In the genomic region with DNA sequence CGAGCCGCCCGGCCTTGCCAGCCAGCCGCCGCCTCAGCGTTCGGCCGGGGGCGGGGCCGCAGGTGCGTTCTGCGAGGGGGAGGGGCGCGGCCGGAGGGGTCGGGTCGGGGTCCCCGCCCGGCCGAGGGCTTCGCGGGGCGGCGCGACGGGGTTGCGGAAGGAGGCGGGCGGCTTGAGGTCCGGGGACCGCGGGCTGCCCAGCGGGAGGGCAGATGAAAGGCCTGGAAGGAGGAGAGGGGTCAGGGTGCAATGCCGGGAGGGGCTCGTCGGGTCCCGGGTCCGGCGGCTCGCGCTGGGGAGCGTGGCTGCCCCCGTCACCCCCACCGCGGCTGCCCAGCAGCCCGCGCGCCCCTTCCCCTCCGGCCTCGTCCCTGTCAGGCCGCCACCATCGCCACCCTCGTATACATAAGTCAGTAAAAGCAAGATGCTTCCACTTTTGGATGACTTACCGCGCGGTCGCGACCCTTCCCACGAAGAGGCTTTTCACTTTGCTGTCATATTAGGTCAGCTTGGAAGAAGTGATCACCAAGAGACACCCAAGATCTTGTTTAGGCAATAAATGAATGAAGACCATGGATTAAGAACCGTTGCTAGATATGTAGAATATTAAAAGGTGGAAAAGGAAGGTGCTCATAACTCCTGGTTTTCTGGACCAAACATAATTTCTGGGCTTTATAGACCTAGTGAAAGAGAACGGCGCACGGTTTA, we compare ENCODE assay signal across 8 cellular contexts. TPM values are rescaled to one million over a fixed set of nuclear protein-coding genes. Genes with fewer than 3 reads are reported as not detected.
DNase-seq lines count a peak whose midpoint lies in the region; ATAC-seq and TF ChIP-seq lines count a peak whose summit lies in the region.

No MANE protein-coding gene starts in this region.

- no peaks in the 10 kb centered on the region for H3K27me3 ChIP-seq in heart right ventricle
- H3K27me3 ChIP-seq in gastrocnemius medialis = no peaks in the 10 kb centered on the region

- H3K27ac Mint-ChIP-seq in activated T-helper 17 cell treated with anti-CD3 and anti-CD28 coated beads, Interleukin-2, amount 50 U/mL, for 72 hours = peak overlapping the region; percentile 8

- WGBS in heart right ventricle, 2 donors = 1 to 2% methylated on average over 52 to 61 of the region's 63 CpGs

- no peaks in the 10 kb centered on the region for H3K9me3 Mint-ChIP-seq in activated T-helper 17 cell treated with anti-CD3 and anti-CD28 coated beads, Interleukin-2, amount 50 U/mL, for 72 hours

- DNase-seq in AG09309 (ENCODE audit: low read depth) (no peak), heart right ventricle (no peak), gastrocnemius medialis (no peak), foreskin melanocyte (no peak)
- no peak for DNase-seq in stimulated activated CD8-positive, alpha-beta memory T cell treated with anti-CD3 and anti-CD28 coated beads, Interleukin-4, amount 100 ng/mL, for 48 hours

- ATAC-seq in GM19324 (IDR thresholded peaks at IDR 0.05; ENCODE audit: low FRiP score, unreplicated experiment) (peak; percentile 17), HG03442 (IDR thresholded peaks at IDR 0.05; ENCODE audit: unreplicated experiment) (peak; percentile 12), heart right ventricle (peak in 2 of 8 donors; percentile 0 to 2), gastrocnemius medialis (peak; percentile 0 to 2)
- no peak for ATAC-seq in activated T-helper 17 cell treated with anti-CD3 and anti-CD28 coated beads, Interleukin-2, amount 50 U/mL, for 72 hours (replicated peaks)

- H3K4me3 Mint-ChIP-seq in activated T-helper 17 cell treated with anti-CD3 and anti-CD28 coated beads, Interleukin-2, amount 50 U/mL, for 72 hours = peak overlapping the region; percentile 99

- H3K27me3 Mint-ChIP-seq in activated T-helper 17 cell treated with anti-CD3 and anti-CD28 coated beads, Interleukin-2, amount 50 U/mL, for 72 hours = no peaks in the 10 kb centered on the region

- TF ChIP-seq CTCF in AG09309 (IDR thresholded peaks at IDR 0.05; ENCODE audit: control insufficient read depth, insufficient read depth, low read depth, low read length, missing control alignments) (no peak), heart right ventricle (IDR thresholded peaks at IDR 0.05) (no peak), gastrocnemius medialis (IDR thresholded peaks at IDR 0.05 in 4 of 5, conservative IDR thresholded peaks at IDR 0.05 in 1 of 5) (no peak)

- no peaks in the 10 kb centered on the region for H3K36me3 ChIP-seq in heart right ventricle
- H3K36me3 ChIP-seq in gastrocnemius medialis = no peaks in the 10 kb centered on the region

- in situ Hi-C loops in gastrocnemius medialis (cut with MboI; ENCODE audit: low sequenced_read_pairs in 4 of 4) = no loop called here

- intact Hi-C loops in heart right ventricle (cut with DNase I) = loop anchor here in 3 of 10 donors (2.0 to 10.0 kb wide), 4 partner anchors 27 to 91 kb away; no protein-coding TSS in a partner anchor
- intact Hi-C loops in gastrocnemius medialis (cut with DNase I; ENCODE audit: low total_unique reads) = no loop called here

- H3K9me3 ChIP-seq in heart right ventricle = no peaks in the 10 kb centered on the region
- H3K9me3 ChIP-seq in gastrocnemius medialis = no peaks in the 10 kb centered on the region

- H3K4me3 ChIP-seq in AG09309 (ENCODE audit: control insufficient read depth, low read depth, low read length) = peak overlapping the region; percentile 98
- peak overlapping the region; percentile 73 to 94 (median 90) for H3K4me3 ChIP-seq in heart right ventricle
- H3K4me3 ChIP-seq in gastrocnemius medialis = peak overlapping the region; percentile 69 to 97 (median 87)

- TF ChIP-seq POLR2A in gastrocnemius medialis (IDR thresholded peaks at IDR 0.05) = no peak

- peak overlapping the region; percentile 99 to 100 (median 100) for H3K27ac ChIP-seq in heart right ventricle
- H3K27ac ChIP-seq in gastrocnemius medialis = peak overlapping the region; percentile 93 to 99 (median 99)

- peaks cover 3 to 24% (median 18%) of the 10 kb centered on the region in 9 donors for H3K4me1 ChIP-seq in heart right ventricle
- H3K4me1 ChIP-seq in gastrocnemius medialis = peaks cover 9 to 12% of the 10 kb centered on the region in 2 donors

- peaks cover 33% of the 10 kb centered on the region for H3K36me3 Mint-ChIP-seq in activated T-helper 17 cell treated with anti-CD3 and anti-CD28 coated beads, Interleukin-2, amount 50 U/mL, for 72 hours (ENCODE audit: low read depth)

- H3K4me1 Mint-ChIP-seq in activated T-helper 17 cell treated with anti-CD3 and anti-CD28 coated beads, Interleukin-2, amount 50 U/mL, for 72 hours = peaks cover 10% of the 10 kb centered on the region

RNA-seq across cellular contexts. Expression of gene ANP32A, which starts 0.6 kb away (rescaled TPM):
- 100 to 1,000 TPM; 130 to 221 TPM for total RNA-seq in activated T-helper 17 cell treated with anti-CD3 and anti-CD28 coated beads, Interleukin-2, amount 50 U/mL, for 72 hours
- total RNA-seq in heart right ventricle (100 to 1,000 TPM; 122 to 201 (median 152) TPM), gastrocnemius medialis (10 to 100 TPM; 27.1 to 55.8 (median 50.6) TPM)
- 100 to 1,000 TPM in 1 of 2 donors, 10 to 100 TPM in 1; 87.3 to 141 TPM for polyA plus RNA-seq in heart right ventricle
